15 cellular contexts compared by ENCODE assay signal in the genomic region with DNA sequence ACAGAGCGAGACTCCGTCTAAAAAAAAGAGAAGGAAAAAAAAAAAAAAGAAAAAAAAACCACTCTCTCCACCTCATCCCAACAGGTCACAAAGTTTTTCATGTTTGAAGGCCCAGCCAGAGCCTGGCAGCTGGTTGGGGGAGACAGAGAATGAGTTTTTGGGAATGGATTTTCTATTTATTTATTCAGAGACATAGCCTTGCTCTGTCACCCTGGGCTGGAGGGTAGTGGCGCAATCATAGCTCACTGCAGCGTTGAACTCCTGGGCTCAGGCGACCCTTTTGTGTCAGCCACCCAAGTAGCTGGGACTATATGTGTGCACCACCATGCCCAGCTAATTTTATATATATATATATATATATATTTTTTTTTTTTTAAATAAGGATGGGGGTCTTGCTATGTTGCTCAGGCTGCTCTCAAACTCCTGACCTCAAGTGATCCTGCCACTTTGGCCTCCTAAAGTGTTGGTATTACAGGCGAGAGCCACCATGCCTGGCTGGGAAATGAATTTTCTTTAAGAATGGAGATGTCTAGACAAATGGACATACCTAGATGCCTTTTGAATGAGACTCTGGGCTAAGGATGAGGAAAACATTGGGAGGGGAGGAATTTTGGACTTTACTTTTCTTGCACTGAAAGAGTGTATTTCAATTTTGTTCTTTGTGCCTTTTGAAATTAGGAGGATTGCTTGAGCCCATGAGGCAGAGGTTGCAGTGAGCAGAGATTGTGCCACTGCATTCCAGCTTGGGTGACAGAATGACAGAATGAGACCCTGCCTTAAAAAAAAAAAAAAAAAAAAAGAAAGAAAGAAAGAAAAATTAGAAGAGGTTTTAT. TPM values are rescaled to one million over a fixed set of nuclear protein-coding genes. Genes with fewer than 3 reads are reported as not detected.
DNase-seq lines count a peak whose midpoint lies in the region; TF ChIP-seq lines count a peak whose summit lies in the region.
"Had no signal": no experiment of that assay in that cellular context is flagged by ENCODE, and none has a peak within 500 bp of the region (broad histone marks: within the 10 kb centered on the region; RNA-seq: fewer than 3 reads in every experiment).

No MANE protein-coding gene starts in this region.

- TF ChIP-seq POLR2A in vagina (IDR thresholded peaks at IDR 0.05), result no peak

- H3K36me3 ChIP-seq in A673 (ENCODE audit: insufficient read depth, low read length, poor library complexity, severe bottlenecking) (no peaks in the 10 kb centered on the region), SK-N-MC (ENCODE audit: insufficient read depth, low read length) (no peaks in the 10 kb centered on the region), endodermal cell (ENCODE audit: control insufficient read depth, insufficient read depth, low read length) (no peaks in the 10 kb centered on the region), vagina (no peaks in the 10 kb centered on the region)

- intact Hi-C loops in A673 (cut with micrococcal nuclease; ENCODE audit: unreplicated experiment), result no loop called here
- intact Hi-C loops in vagina (cut with DNase I), result no loop called here

- H3K9ac ChIP-seq in SK-N-MC (ENCODE audit: insufficient read length) (no peak overlapping the region), endodermal cell (ENCODE audit: extremely low read depth, low read length, poor library complexity, severe bottlenecking) (no peak overlapping the region)

- H3K9me3 Mint-ChIP-seq in endodermal cell, result no peaks in the 10 kb centered on the region
- H3K9me3 Mint-ChIP-seq: CD4-positive, alpha-beta T cell; H9 had no signal

- peaks cover 12% of the 10 kb centered on the region for H3K4me1 Mint-ChIP-seq in endodermal cell
- H3K4me1 Mint-ChIP-seq: H9 had no signal

- H3K36me3 Mint-ChIP-seq in endodermal cell (ENCODE audit: low read depth), result no peaks in the 10 kb centered on the region

- H3K27ac ChIP-seq in A673 (ENCODE audit: low read depth, low read length, poor library complexity, severe bottlenecking) (peak overlapping the region; percentile 19), SK-N-MC (peak overlapping the region; percentile 92), endodermal cell (ENCODE audit: low read depth, low read length) (no peak overlapping the region), vagina (no peak overlapping the region)
- H3K27ac ChIP-seq: C4-2B had no signal

- DNase-seq in A673 (ENCODE audit: low spot score), result no peak
- no peak for DNase-seq in SK-N-MC (ENCODE audit: low read depth, low spot score)
- DNase-seq in endodermal cell, result peak; percentile 24
- peak; percentile 45 for DNase-seq in mesenteric fat pad (ENCODE audit: low spot score)
- DNase-seq in vagina (ENCODE audit: extremely low spot score in 2 of 2), result no peak
- DNase-seq in Kasumi-1 (lab: John Stamatoyannopoulos, UW), result no peak
- no peak for DNase-seq in NCI-H1048 (lab: John Stamatoyannopoulos, UW)
- DNase-seq: ACHN; Caco-2; CD4-positive, alpha-beta T cell had no signal

- H3K27me3 ChIP-seq in A673 (replicated peaks; ENCODE audit: insufficient read depth, low read depth, low read length, poor library complexity), result no peaks in the 10 kb centered on the region
- peaks cover 27% of the 10 kb centered on the region for H3K27me3 ChIP-seq in endodermal cell (ENCODE audit: control insufficient read depth, insufficient read depth, low read length, poor library complexity, severe bottlenecking)
- no peaks in the 10 kb centered on the region for H3K27me3 ChIP-seq in vagina

- CTCF ChIA-PET in A673 (lab: Charles Lee), result interaction anchor here (0.7 kb wide), 1 partner anchor 52 kb away, joined by 5 read pairs; no protein-coding TSS in a partner anchor

- peaks cover 56% of the 10 kb centered on the region for H3K27me3 Mint-ChIP-seq in endodermal cell (ENCODE audit: insufficient read depth)

- H3K9me3 ChIP-seq in A673 (ENCODE audit: low read depth, low read length, poor library complexity, severe bottlenecking), result no peaks in the 10 kb centered on the region
- no peaks in the 10 kb centered on the region for H3K9me3 ChIP-seq in SK-N-MC (ENCODE audit: low read depth, low read length)
- no peaks in the 10 kb centered on the region for H3K9me3 ChIP-seq in endodermal cell (ENCODE audit: control insufficient read depth, low read length)
- no peaks in the 10 kb centered on the region for H3K9me3 ChIP-seq in vagina
- H3K9me3 ChIP-seq: Caco-2 had no signal

- H3K27ac Mint-ChIP-seq in endodermal cell, result no peak overlapping the region
- H3K27ac Mint-ChIP-seq: CD4-positive, alpha-beta T cell had no signal

- WGBS in endodermal cell (ENCODE audit: insufficient coverage in 1 of 2, insufficient read length in 1 of 2), 2 experiments, result 93 to 100% methylated on average over 1 to 4 of the region's 6 CpGs

- no peak overlapping the region for H3K4me3 Mint-ChIP-seq in endodermal cell
- H3K4me3 Mint-ChIP-seq: CD4-positive, alpha-beta T cell; H9 had no signal

- BruUV-seq in A673 (replicated peaks; lab: Mats Ljungman, UMichigan), result no TSS peak

- H3K4me3 ChIP-seq in A673 (ENCODE audit: low read depth, low read length, poor library complexity, severe bottlenecking), result no peak overlapping the region
- no peak overlapping the region for H3K4me3 ChIP-seq in SK-N-MC
- no peak overlapping the region for H3K4me3 ChIP-seq in endodermal cell (ENCODE audit: low read length)
- no peak overlapping the region for H3K4me3 ChIP-seq in vagina

- TF ChIP-seq CTCF in A673 (conservative IDR thresholded peaks at IDR 0.05; ENCODE audit: low read depth, low read length) (no peak), endodermal cell (conservative IDR thresholded peaks at IDR 0.05) (no peak), vagina (IDR thresholded peaks at IDR 0.05) (no peak)

- H3K4me1 ChIP-seq in A673 (ENCODE audit: insufficient read depth, low read length, poor library complexity, severe bottlenecking) (peaks cover 40% of the 10 kb centered on the region), endodermal cell (ENCODE audit: control insufficient read depth, insufficient read depth, low read length) (peaks cover 8% of the 10 kb centered on the region), vagina (no peaks in the 10 kb centered on the region)
- H3K4me1 ChIP-seq: Caco-2 had no signal

- POLR2A ChIA-PET in A673 (lab: Charles Lee; ENCODE audit: low non-redundant PET), result no interaction called here

RNA-seq across cellular contexts. Expression of gene PPP1R1A, which starts 16.9 kb away (rescaled TPM):
- total RNA-seq in A673 (2021) (110 and 114 TPM in 2 replicates), endodermal cell (10 to 100 TPM; 12.5 to 16.1 TPM), mesenteric fat pad (184 TPM), vagina (10.8 TPM)
- 42.6 TPM for polyA plus RNA-seq in endodermal cell (2013, experiment 1 of 2)
- 40.8 TPM for polyA plus RNA-seq in endodermal cell (2013, experiment 2 of 2)
- total RNA-seq: A172; CD4-positive, alpha-beta T cell had no signal
- polyA plus RNA-seq: BJ had no signal

RNA-seq across cellular contexts. Expression of gene LACRT, which starts 29.3 kb away (rescaled TPM):
- not detected in 2 replicates for total RNA-seq in A673 (2021)
- not detected for total RNA-seq in endodermal cell
- not detected for polyA plus RNA-seq in endodermal cell (2013, experiment 1 of 2)
- not detected for polyA plus RNA-seq in endodermal cell (2013, experiment 2 of 2)
- not detected for total RNA-seq in mesenteric fat pad
- total RNA-seq in vagina, result not detected
- total RNA-seq: A172; Caco-2; CD4-positive, alpha-beta T cell; H1; H9 had no signal
- polyA plus RNA-seq: BJ, H1 had no signal

RNA-seq across cellular contexts. Expression of gene DCD, which starts 42.8 kb away (rescaled TPM):
- total RNA-seq in A673 (2021) (not detected in 2 replicates), endodermal cell (not detected), mesenteric fat pad (not detected), vagina (not detected)
- polyA plus RNA-seq in endodermal cell (2013, experiment 1 of 2), result not detected
- polyA plus RNA-seq in endodermal cell (2013, experiment 2 of 2), result not detected
- total RNA-seq: A172; Caco-2; CD4-positive, alpha-beta T cell; H1; H9 had no signal
- polyA plus RNA-seq: BJ, H1 had no signal

RNA-seq across cellular contexts. Expression of gene PDE1B, which starts 56.0 kb away (rescaled TPM):
- total RNA-seq in A673 (2021), result 11.5 and 11.7 TPM in 2 replicates
- 1 to 10 TPM; 1.1 to 1.6 TPM for total RNA-seq in endodermal cell
- polyA plus RNA-seq in endodermal cell (2013, experiment 1 of 2), result 11.4 TPM
- polyA plus RNA-seq in endodermal cell (2013, experiment 2 of 2), result 10.6 TPM
- 56.2 TPM for total RNA-seq in mesenteric fat pad
- 9.6 TPM for total RNA-seq in vagina
- total RNA-seq: Caco-2 had no signal

Comparison
In these comparisons a context has a peak if more than half of its experiments do, and no peak if none do; other contexts are left out.
1. DNase-seq: peak in endodermal cell (single experiment) and mesenteric fat pad (single experiment); none in A673 (single experiment), SK-N-MC (single experiment), vagina (0 of 2), Kasumi-1 (0 of 2) and NCI-H1048 (single experiment).
2. H3K27ac ChIP-seq: peak in A673 (single experiment) and SK-N-MC (single experiment); none in endodermal cell (single experiment) and vagina (single experiment).